In genomic region chr12:91988571-91988970, GRCh38 we compare ENCODE assay signal across 20 cellular contexts.
"Had no signal": no experiment of that assay in that cellular context is flagged by ENCODE, and none has a peak within 500 bp of the region (broad histone marks: within the 10 kb centered on the region; RNA-seq: fewer than 3 reads in every experiment).

No MANE protein-coding gene starts in this region.

- H3K9me3 ChIP-seq: adrenal gland, pancreas, psoas muscle, right atrium auricular region, tibial nerve had no signal

- H3K4me3 ChIP-seq: adrenal gland, lung, pancreas, psoas muscle, right atrium auricular region, tibial nerve had no signal

- H3K27me3 ChIP-seq: adrenal gland, pancreas, right atrium auricular region, tibial nerve had no signal

- H3K27me3 Mint-ChIP-seq: activated CD4-positive, alpha-beta memory T cell treated with anti-CD3 and anti-CD28 coated beads, Interleukin-2, amount 10 ng/mL, durations not matched to agents 7 days and 5 days; activated CD8-positive, alpha-beta memory T cell treated with anti-CD3 and anti-CD28 coated beads, Interleukin-2, amount 10 ng/mL, durations not matched to agents 7 days and 5 days; activated naive CD4-positive, alpha-beta T cell treated with anti-CD3 and anti-CD28 coated beads, Interleukin-2, amount 50 U/mL, for 24 hours; dendritic cell treated with granulocyte-macrophage colony-stimulating factor and Interleukin-4, amounts not matched to agents 40 ng/mL and 50 ng/mL, for 4 days; natural killer cell treated with Interleukin-12 subunit alpha and Interleukin-12 subunit beta and Interleukin-15 and Interleukin-18, amount 100 ng/mL, for 72 hours; stimulated activated naive CD8-positive, alpha-beta T cell treated with anti-CD3 and anti-CD28 coated beads, Interleukin-15, Interleukin-2, amounts not matched to agents 100 ng/mL and 50 ng/mL, for 24 hours had no signal

- H3K36me3 Mint-ChIP-seq: activated CD8-positive, alpha-beta memory T cell treated with anti-CD3 and anti-CD28 coated beads, Interleukin-2, amount 10 ng/mL, durations not matched to agents 7 days and 5 days; mesothelial cell of epicardium; natural killer cell treated with Interleukin-12 subunit alpha and Interleukin-12 subunit beta and Interleukin-15 and Interleukin-18, amount 100 ng/mL, for 72 hours had no signal

- H3K27ac ChIP-seq: adrenal gland, psoas muscle, right atrium auricular region, tibial nerve had no signal

- H3K36me3 ChIP-seq: adrenal gland, pancreas, right atrium auricular region, tibial nerve had no signal

- DNase-seq: activated CD4-positive, alpha-beta memory T cell treated with anti-CD3 and anti-CD28 coated beads, Interleukin-2, amount 10 ng/mL, durations not matched to agents 7 days and 5 days; activated CD4-positive, alpha-beta T cell treated with anti-CD3 and anti-CD28 coated beads for 48 hours; activated CD8-positive, alpha-beta memory T cell treated with anti-CD3 and anti-CD28 coated beads, Interleukin-2, amount 10 ng/mL, durations not matched to agents 7 days and 5 days; activated gamma-delta T cell; activated T-cell treated with anti-CD3 and anti-CD28 coated beads for 4 hours; effector memory CD4-positive, alpha-beta T cell; kidney; pancreas; psoas muscle; stimulated activated CD4-positive, alpha-beta T cell treated with anti-CD3 and anti-CD28 coated beads, Interleukin-12 subunit alpha, Interleukin-12 subunit beta, amount 100 ng/mL, for 4 hours had no signal

- H3K4me3 Mint-ChIP-seq: activated CD4-positive, alpha-beta memory T cell treated with anti-CD3 and anti-CD28 coated beads, Interleukin-2, amount 10 ng/mL, durations not matched to agents 7 days and 5 days; activated CD8-positive, alpha-beta memory T cell treated with anti-CD3 and anti-CD28 coated beads, Interleukin-2, amount 10 ng/mL, durations not matched to agents 7 days and 5 days; activated naive CD4-positive, alpha-beta T cell treated with anti-CD3 and anti-CD28 coated beads, Interleukin-2, amount 50 U/mL, for 24 hours; dendritic cell treated with granulocyte-macrophage colony-stimulating factor and Interleukin-4, amounts not matched to agents 40 ng/mL and 50 ng/mL, for 4 days; mesothelial cell of epicardium; natural killer cell treated with Interleukin-12 subunit alpha and Interleukin-12 subunit beta and Interleukin-15 and Interleukin-18, amount 100 ng/mL, for 72 hours; stimulated activated naive CD8-positive, alpha-beta T cell treated with anti-CD3 and anti-CD28 coated beads, Interleukin-15, Interleukin-2, amounts not matched to agents 100 ng/mL and 50 ng/mL, for 24 hours; T-helper 1 cell treated with Interleukin-12 subunit alpha and Interleukin-12 subunit beta and Interleukin-4 antibody, amounts not matched to agents 30 μg/mL and 1 μg/mL, for 36 hours had no signal

- H3K27ac Mint-ChIP-seq: activated CD4-positive, alpha-beta memory T cell treated with anti-CD3 and anti-CD28 coated beads, Interleukin-2, amount 10 ng/mL, durations not matched to agents 7 days and 5 days; activated CD8-positive, alpha-beta memory T cell treated with anti-CD3 and anti-CD28 coated beads, Interleukin-2, amount 10 ng/mL, durations not matched to agents 7 days and 5 days; activated naive CD4-positive, alpha-beta T cell treated with anti-CD3 and anti-CD28 coated beads, Interleukin-2, amount 50 U/mL, for 24 hours; dendritic cell treated with granulocyte-macrophage colony-stimulating factor and Interleukin-4, amounts not matched to agents 40 ng/mL and 50 ng/mL, for 4 days; mesothelial cell of epicardium; natural killer cell treated with Interleukin-12 subunit alpha and Interleukin-12 subunit beta and Interleukin-15 and Interleukin-18, amount 100 ng/mL, for 72 hours; stimulated activated naive CD8-positive, alpha-beta T cell treated with anti-CD3 and anti-CD28 coated beads, Interleukin-15, Interleukin-2, amounts not matched to agents 100 ng/mL and 50 ng/mL, for 24 hours; T-helper 1 cell treated with Interleukin-12 subunit alpha and Interleukin-12 subunit beta and Interleukin-4 antibody, amounts not matched to agents 30 μg/mL and 1 μg/mL, for 36 hours had no signal

- FAIRE-seq: kidney, pancreas had no signal

- ATAC-seq: activated CD8-positive, alpha-beta memory T cell treated with anti-CD3 and anti-CD28 coated beads, Interleukin-2, amount 10 ng/mL, durations not matched to agents 7 days and 5 days; natural killer cell treated with Interleukin-12 subunit alpha and Interleukin-12 subunit beta and Interleukin-15 and Interleukin-18, amount 100 ng/mL, for 72 hours; pancreas had no signal

- H3K4me1 ChIP-seq: psoas muscle had no signal

- H3K9me3 Mint-ChIP-seq: activated CD4-positive, alpha-beta memory T cell treated with anti-CD3 and anti-CD28 coated beads, Interleukin-2, amount 10 ng/mL, durations not matched to agents 7 days and 5 days; dendritic cell treated with granulocyte-macrophage colony-stimulating factor and Interleukin-4, amounts not matched to agents 40 ng/mL and 50 ng/mL, for 4 days; mesothelial cell of epicardium; natural killer cell treated with Interleukin-12 subunit alpha and Interleukin-12 subunit beta and Interleukin-15 and Interleukin-18, amount 100 ng/mL, for 72 hours; stimulated activated naive CD8-positive, alpha-beta T cell treated with anti-CD3 and anti-CD28 coated beads, Interleukin-15, Interleukin-2, amounts not matched to agents 100 ng/mL and 50 ng/mL, for 24 hours; T-helper 1 cell treated with Interleukin-12 subunit alpha and Interleukin-12 subunit beta and Interleukin-4 antibody, amounts not matched to agents 30 μg/mL and 1 μg/mL, for 36 hours had no signal
